ENCODE assay signal across 16 cellular contexts in the genomic region with DNA sequence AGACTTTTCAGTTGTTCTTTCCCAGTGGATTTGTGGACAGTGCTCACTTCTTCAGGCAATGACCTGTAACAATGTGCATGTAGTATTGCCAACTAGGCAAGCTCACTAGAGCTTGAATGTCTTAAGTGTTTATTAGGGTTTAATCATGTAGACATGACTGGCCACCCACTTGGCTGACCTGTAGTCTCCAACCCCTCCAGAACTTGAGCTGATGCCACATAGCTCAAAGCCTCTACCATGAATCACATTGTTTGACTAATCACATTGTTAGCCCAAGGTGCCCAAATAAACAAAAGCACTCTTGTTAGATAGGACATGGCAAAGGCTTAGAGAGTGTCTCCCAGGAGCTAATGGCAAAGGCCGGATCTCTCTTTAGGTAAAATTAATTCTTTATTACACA.
DNase-seq lines count a peak whose midpoint lies in the region; ATAC-seq, FAIRE-seq and TF ChIP-seq lines count a peak whose summit lies in the region.
"Had no signal": no experiment of that assay in that cellular context is flagged by ENCODE, and none has a peak within 500 bp of the region (broad histone marks: within the 10 kb centered on the region; RNA-seq: fewer than 3 reads in every experiment).

No MANE protein-coding gene starts in this region.

- peaks cover 5% of the 10 kb centered on the region; the same call in 1 of the 3 replicates for H3K4me1 ChIP-seq in A549
- H3K4me1 ChIP-seq: parathyroid adenoma had no signal

- no peaks in the 10 kb centered on the region for H3K9me3 ChIP-seq in A549

- CTCF ChIA-PET in A549 (lab: Yijun Ruan, JAX), result no interaction called here

- ATAC-seq in A549 (peak; percentile 43 to 65; a peak in 3 of 6 replicates), HG03045 (IDR thresholded peaks at IDR 0.05; ENCODE audit: unreplicated experiment) (no peak), HG02759 (IDR thresholded peaks at IDR 0.05; ENCODE audit: unreplicated experiment) (no peak)
- ATAC-seq: GM23338; stimulated activated naive CD8-positive, alpha-beta T cell treated with anti-CD3 and anti-CD28 coated beads, Interleukin-15, amount 100 ng/mL, for 72 hours had no signal

- peak in 1 of 2 experiments; percentile 14; a peak in 1 of 5 replicates for TF ChIP-seq EP300 in A549 (IDR thresholded peaks at IDR 0.05)

- TF ChIP-seq POLR2A in A549 (IDR thresholded peaks at IDR 0.05; ENCODE audit: low read length), result no peak

- 13% methylated on average over 1 of the region's 1 CpG for WGBS in A549 (ENCODE audit: missing lambda C conversion rate)

- H3K27ac ChIP-seq in A549, result no peak overlapping the region
- H3K27ac ChIP-seq: parathyroid adenoma had no signal

- peak overlapping the region; percentile 8; the same call in 1 of the 3 replicates for H3K4me2 ChIP-seq in A549
- H3K4me2 ChIP-seq: GM23338 had no signal

- no peak overlapping the region for H3K4me3 ChIP-seq in A549
- no peak overlapping the region for H3K4me3 ChIP-seq in fibroblast of pulmonary artery (replicated peaks; ENCODE audit: low read depth, low read length)
- H3K4me3 ChIP-seq: GM23338 had no signal

- POLR2A ChIA-PET in A549 (lab: Yijun Ruan, JAX), result no interaction called here

- FAIRE-seq in A549 (lab: Jason Lieb, UNC), result no peak

- no peak for TF ChIP-seq CTCF in A549 (IDR thresholded peaks at IDR 0.05)
- TF ChIP-seq CTCF in fibroblast of pulmonary artery (IDR thresholded peaks at IDR 0.05; ENCODE audit: low read length, missing control alignments), result no peak

- DNase-seq in A549 (ENCODE audit: low read depth in 1 of 2, low spot score in 1 of 2) (peak in 1 of 2 experiments; percentile 30), H4 (ENCODE audit: low spot score) (peak; percentile 16), RPMI7951 (ENCODE audit: low read depth) (peak; percentile 56), fibroblast of pulmonary artery (ENCODE audit: low read depth) (peak; percentile 45), NCI-H1048 (lab: John Stamatoyannopoulos, UW) (no peak), putamen (ENCODE audit: low spot score) (no peak)
- DNase-seq: activated CD4-positive, alpha-beta T cell treated with anti-CD3 and anti-CD28 coated beads, Interleukin-2, amount 50 U/mL, for 1 hour; activated naive CD4-positive, alpha-beta T cell; AML-193; NCI-H524; stimulated activated CD4-positive, alpha-beta T cell treated with anti-CD3 and anti-CD28 coated beads, Interleukin-2, amount 100 ng/mL, for 48 hours; stimulated activated naive CD8-positive, alpha-beta T cell treated with anti-CD3 and anti-CD28 coated beads, Interleukin-15, amount 100 ng/mL, for 72 hours had no signal

- TF ChIP-seq RAD21 in A549 (conservative IDR thresholded peaks at IDR 0.05 in 1 of 2, IDR thresholded peaks at IDR 0.05 in 1 of 2), result no peak

TF ChIP-seq in A549, 52 proteins besides CTCF, POLR2A, EP300 and RAD21:
- TF ChIP-seq RNF2 (IDR thresholded peaks at IDR 0.05; ENCODE audit: borderline replicate concordance, low read depth) (no peak), HES2 (IDR thresholded peaks at IDR 0.05) (no peak)

Comparison
In these comparisons a context has a peak if more than half of its experiments do, and no peak if none do; other contexts are left out.
1. ATAC-seq: peak in A549 (2 of 2); none in HG03045 (single experiment) and HG02759 (single experiment).
2. DNase-seq: peak in H4 (single experiment), RPMI7951 (single experiment) and fibroblast of pulmonary artery (single experiment); none in NCI-H1048 (single experiment) and putamen (single experiment).